Comparison of ENCODE assay signal across 1 cellular context in the genomic region with DNA sequence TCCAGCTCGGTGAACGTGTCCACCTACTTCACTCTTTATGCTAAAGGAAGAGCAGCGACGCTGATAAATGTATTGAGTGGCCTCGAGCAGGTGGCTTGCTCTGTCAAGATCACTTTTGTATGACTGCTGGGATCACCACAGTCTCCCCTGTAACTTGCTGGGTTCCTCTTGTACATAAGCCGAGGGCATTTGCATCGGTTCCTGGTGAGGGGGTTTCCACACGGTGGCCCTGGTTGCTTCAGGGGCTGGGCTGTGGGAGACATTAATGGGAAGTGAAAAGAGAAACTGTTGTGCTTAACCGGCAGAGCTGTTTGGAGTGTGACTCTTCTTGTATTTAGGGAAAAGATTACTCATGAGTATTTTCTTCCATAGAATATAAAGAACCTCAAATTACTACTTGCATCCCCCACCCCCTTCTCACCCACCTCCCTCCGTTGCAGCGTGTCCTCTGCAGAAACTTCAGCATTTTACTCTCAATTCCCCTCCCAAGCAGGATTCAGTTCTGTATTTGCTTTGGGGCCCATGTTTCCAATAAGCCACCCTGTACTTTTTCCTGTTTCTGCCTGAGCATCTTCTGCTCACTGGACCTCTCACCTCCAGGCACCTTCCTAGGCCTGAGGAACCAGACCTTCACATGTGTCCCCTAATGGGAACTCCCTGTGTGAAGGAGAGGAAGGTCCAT.
TF ChIP-seq lines count a peak whose summit lies in the region.

No MANE protein-coding gene starts in this region.

TF ChIP-seq in GM12878, 131 proteins besides CTCF, POLR2A, EP300 and RAD21 (continued from another document and continues in another):
- TF ChIP-seq, protein P1, sequence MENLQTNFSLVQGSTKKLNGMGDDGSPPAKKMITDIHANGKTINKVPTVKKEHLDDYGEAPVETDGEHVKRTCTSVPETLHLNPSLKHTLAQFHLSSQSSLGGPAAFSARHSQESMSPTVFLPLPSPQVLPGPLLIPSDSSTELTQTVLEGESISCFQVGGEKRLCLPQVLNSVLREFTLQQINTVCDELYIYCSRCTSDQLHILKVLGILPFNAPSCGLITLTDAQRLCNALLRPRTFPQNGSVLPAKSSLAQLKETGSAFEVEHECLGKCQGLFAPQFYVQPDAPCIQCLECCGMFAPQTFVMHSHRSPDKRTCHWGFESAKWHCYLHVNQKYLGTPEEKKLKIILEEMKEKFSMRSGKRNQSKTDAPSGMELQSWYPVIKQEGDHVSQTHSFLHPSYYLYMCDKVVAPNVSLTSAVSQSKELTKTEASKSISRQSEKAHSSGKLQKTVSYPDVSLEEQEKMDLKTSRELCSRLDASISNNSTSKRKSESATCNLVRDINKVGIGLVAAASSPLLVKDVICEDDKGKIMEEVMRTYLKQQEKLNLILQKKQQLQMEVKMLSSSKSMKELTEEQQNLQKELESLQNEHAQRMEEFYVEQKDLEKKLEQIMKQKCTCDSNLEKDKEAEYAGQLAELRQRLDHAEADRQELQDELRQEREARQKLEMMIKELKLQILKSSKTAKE (IDR thresholded peaks at IDR 0.05; ENCODE audit: low read depth, poor library complexity, severe bottlenecking): peak; percentile 92
- TF ChIP-seq SP1 (IDR thresholded peaks at IDR 0.05; ENCODE audit: low read depth, low read length) (no peak), ZNF24 (IDR thresholded peaks at IDR 0.05) (peak; percentile 48; the same call in 1 of the 2 replicates), TCF7 (IDR thresholded peaks at IDR 0.05; ENCODE audit: borderline replicate concordance) (no peak), NR2C2 (IDR thresholded peaks at IDR 0.05; ENCODE audit: borderline replicate concordance, control insufficient read depth, insufficient read length, low read depth) (no peak), RCOR1 (conservative IDR thresholded peaks at IDR 0.05; ENCODE audit: low read depth, low read length) (no peak), CEBPB (IDR thresholded peaks at IDR 0.05; ENCODE audit: borderline replicate concordance in 1 of 2, low read depth in 2 of 2, low read length in 2 of 2) (peak in 1 of 2 experiments; percentile 97; a peak in 2 of 4 replicates), MEF2B (IDR thresholded peaks at IDR 0.05; ENCODE audit: partially characterized antibody, poor library complexity, severe bottlenecking) (peak; percentile 86), SMARCA5 (IDR thresholded peaks at IDR 0.05) (no peak), ELK1 (IDR thresholded peaks at IDR 0.05; ENCODE audit: low read depth, low read length) (no peak), MXI1 (IDR thresholded peaks at IDR 0.05; ENCODE audit: low read depth, low read length) (no peak), RAD51 (IDR thresholded peaks at IDR 0.05) (no peak), TCF3 (IDR thresholded peaks at IDR 0.05; ENCODE audit: borderline replicate concordance, insufficient read depth, low read depth, low read length) (peak; percentile 73; the same call in 1 of the 2 replicates), JUND (IDR thresholded peaks at IDR 0.05; ENCODE audit: low read depth, low read length) (no peak), ZBED1 (IDR thresholded peaks at IDR 0.05; ENCODE audit: borderline replicate concordance) (peak; percentile 63; the same call in 1 of the 2 replicates), WRNIP1 (IDR thresholded peaks at IDR 0.05; ENCODE audit: borderline replicate concordance, low read depth, low read length) (no peak), SUZ12 (IDR thresholded peaks at IDR 0.05; ENCODE audit: unreplicated experiment) (no peak), NFIC (IDR thresholded peaks at IDR 0.05; ENCODE audit: low read depth, low read length) (peak; percentile 98), CHD1 (IDR thresholded peaks at IDR 0.05; ENCODE audit: low read depth, low read length) (0 out of 2 replicates have a peak, but pooled peaks have one; percentile 56), STAT3 (IDR thresholded peaks at IDR 0.05; ENCODE audit: low read depth, low read length) (no peak), TARDBP (IDR thresholded peaks at IDR 0.05; ENCODE audit: borderline replicate concordance) (no peak), MYB (IDR thresholded peaks at IDR 0.05; ENCODE audit: borderline replicate concordance, low read depth, low read length) (0 out of 2 replicates have a peak, but pooled peaks have one; percentile 60), REST (IDR thresholded peaks at IDR 0.05; ENCODE audit: low read depth, low read length) (no peak), SREBF1 (IDR thresholded peaks at IDR 0.05; ENCODE audit: low read length) (no peak), BHLHE40 (IDR thresholded peaks at IDR 0.05; ENCODE audit: borderline replicate concordance in 1 of 2, low read depth in 2 of 2, low read length in 1 of 2) (peak; percentile 79 to 80), DPF2 (IDR thresholded peaks at IDR 0.05) (peak; percentile 95), TBL1XR1 (IDR thresholded peaks at IDR 0.05; ENCODE audit: low read depth, low read length) (peak; percentile 64; the same call in 1 of the 2 replicates), EED (IDR thresholded peaks at IDR 0.05; ENCODE audit: low read depth) (peak; percentile 100), BCL11A (IDR thresholded peaks at IDR 0.05; ENCODE audit: low read depth, low read length) (peak; percentile 86), SREBF2 (IDR thresholded peaks at IDR 0.05; ENCODE audit: low read length) (no peak), HDAC6 (IDR thresholded peaks at IDR 0.05; ENCODE audit: unreplicated experiment) (no peak), TAF1 (IDR thresholded peaks at IDR 0.05; ENCODE audit: borderline replicate concordance, low read depth, low read length) (peak; percentile 49), CREM (IDR thresholded peaks at IDR 0.05; ENCODE audit: low read depth) (peak; percentile 88), NBN (IDR thresholded peaks at IDR 0.05) (peak; percentile 94; the same call in 1 of the 2 replicates), E4F1 (IDR thresholded peaks at IDR 0.05; ENCODE audit: borderline replicate concordance, partially characterized antibody) (no peak), SIX5 (IDR thresholded peaks at IDR 0.05; ENCODE audit: low read depth, low read length, severe bottlenecking) (no peak), ZNF592 (IDR thresholded peaks at IDR 0.05) (peak; percentile 76; the same call in 1 of the 2 replicates), ATF7 (IDR thresholded peaks at IDR 0.05; ENCODE audit: low read depth) (peak; percentile 95), CREB1 (IDR thresholded peaks at IDR 0.05; ENCODE audit: low read depth) (peak; percentile 57), POLR2AphosphoS2 (IDR thresholded peaks at IDR 0.05; ENCODE audit: low read depth, low read length) (no peak), SUPT20H (IDR thresholded peaks at IDR 0.05; ENCODE audit: borderline replicate concordance, control insufficient read depth, low read depth, low read length) (no peak), MYC (IDR thresholded peaks at IDR 0.05; ENCODE audit: insufficient read depth, insufficient read length, insufficient replicate concordance, low read length, severe bottlenecking) (no peak)
- TF ChIP-seq, protein P2, sequence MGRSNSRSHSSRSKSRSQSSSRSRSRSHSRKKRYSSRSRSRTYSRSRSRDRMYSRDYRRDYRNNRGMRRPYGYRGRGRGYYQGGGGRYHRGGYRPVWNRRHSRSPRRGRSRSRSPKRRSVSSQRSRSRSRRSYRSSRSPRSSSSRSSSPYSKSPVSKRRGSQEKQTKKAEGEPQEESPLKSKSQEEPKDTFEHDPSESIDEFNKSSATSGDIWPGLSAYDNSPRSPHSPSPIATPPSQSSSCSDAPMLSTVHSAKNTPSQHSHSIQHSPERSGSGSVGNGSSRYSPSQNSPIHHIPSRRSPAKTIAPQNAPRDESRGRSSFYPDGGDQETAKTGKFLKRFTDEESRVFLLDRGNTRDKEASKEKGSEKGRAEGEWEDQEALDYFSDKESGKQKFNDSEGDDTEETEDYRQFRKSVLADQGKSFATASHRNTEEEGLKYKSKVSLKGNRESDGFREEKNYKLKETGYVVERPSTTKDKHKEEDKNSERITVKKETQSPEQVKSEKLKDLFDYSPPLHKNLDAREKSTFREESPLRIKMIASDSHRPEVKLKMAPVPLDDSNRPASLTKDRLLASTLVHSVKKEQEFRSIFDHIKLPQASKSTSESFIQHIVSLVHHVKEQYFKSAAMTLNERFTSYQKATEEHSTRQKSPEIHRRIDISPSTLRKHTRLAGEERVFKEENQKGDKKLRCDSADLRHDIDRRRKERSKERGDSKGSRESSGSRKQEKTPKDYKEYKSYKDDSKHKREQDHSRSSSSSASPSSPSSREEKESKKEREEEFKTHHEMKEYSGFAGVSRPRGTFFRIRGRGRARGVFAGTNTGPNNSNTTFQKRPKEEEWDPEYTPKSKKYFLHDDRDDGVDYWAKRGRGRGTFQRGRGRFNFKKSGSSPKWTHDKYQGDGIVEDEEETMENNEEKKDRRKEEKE (IDR thresholded peaks at IDR 0.05): no peak
